In the genomic region with DNA sequence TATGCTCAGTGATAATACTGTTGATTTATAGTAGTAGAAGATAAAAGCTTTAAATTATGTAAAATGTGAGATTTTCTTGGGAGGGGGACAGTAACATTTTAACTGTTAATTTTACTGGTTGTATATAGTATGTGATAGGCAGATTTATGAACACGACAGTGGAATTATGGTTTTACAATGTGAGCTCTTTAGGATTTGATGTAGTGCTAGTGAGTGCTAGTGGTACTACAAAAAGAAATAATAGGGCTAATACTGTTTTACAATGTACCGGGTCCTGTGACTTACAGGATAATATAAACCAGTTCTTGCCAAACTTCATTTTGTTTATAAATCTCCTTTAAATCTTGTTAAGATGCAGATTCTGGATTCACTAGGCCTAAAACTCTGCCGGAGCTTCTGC, we compare ENCODE assay signal across 22 cellular contexts.
DNase-seq lines count a peak whose midpoint lies in the region; TF ChIP-seq lines count a peak whose summit lies in the region.
"Had no signal": no experiment of that assay in that cellular context is flagged by ENCODE, and none has a peak within 500 bp of the region (broad histone marks: within the 10 kb centered on the region; RNA-seq: fewer than 3 reads in every experiment).

No MANE protein-coding gene starts in this region.

- H3K4me1 ChIP-seq in smooth muscle cell (ENCODE audit: low read depth) = peaks cover 16% of the 10 kb centered on the region

- H3K4me3 ChIP-seq in dorsolateral prefrontal cortex (no peak overlapping the region), smooth muscle cell (no peak overlapping the region)
- H3K4me3 ChIP-seq: A549, GM12878, GM23248 had no signal

- H2AFZ ChIP-seq in smooth muscle cell (ENCODE audit: low read depth) = no peak overlapping the region
- H2AFZ ChIP-seq: GM23248 had no signal

- DNase-seq in NCI-H82 (lab: John Stamatoyannopoulos, UW) (peak; percentile 18), NCI-H82 treated with DMSO at 0.1 percent for 48 hours (lab: John Stamatoyannopoulos, UW; ENCODE audit: unreplicated experiment) (no peak), HEK293T (ENCODE audit: extremely low spot score) (no peak), dorsolateral prefrontal cortex (no peak), smooth muscle cell (lab: John Stamatoyannopoulos, UW; ENCODE audit: unreplicated experiment) (no peak), NCI-H774 (lab: John Stamatoyannopoulos, UW) (no peak), activated T-cell treated with anti-CD3 and anti-CD28 coated beads for 4 hours (no peak)
- no peak for DNase-seq in stimulated activated naive CD4-positive, alpha-beta T cell treated with Interleukin-2 at 50 U/mL for 16 hours (lab: John Stamatoyannopoulos, UW)
- DNase-seq: C1 segment of cervical spinal cord; CD4-positive, alpha-beta memory T cell; COR-L47; DMS153; DMS79; EL; GDM1; GM23248; H7; HCEC 1CT; HFFc6 had no signal

- CTCF ChIA-PET in HEK293T (lab: Yijun Ruan, JAX) = no interaction called here

- H3K9ac ChIP-seq in smooth muscle cell (ENCODE audit: low read depth) = no peak overlapping the region
- H3K9ac ChIP-seq: GM23248 had no signal

- POLR2A ChIA-PET in HEK293T (lab: Yijun Ruan, JAX) = no interaction called here

- no peaks in the 10 kb centered on the region for H3F3A ChIP-seq in smooth muscle cell (ENCODE audit: low read depth)

- TF ChIP-seq CTCF in dorsolateral prefrontal cortex (IDR thresholded peaks at IDR 0.05 in 54 of 56, conservative IDR thresholded peaks at IDR 0.05 in 2 of 56; ENCODE audit: low read depth in 1 of 56, partially characterized antibody in 56 of 56) (no peak), smooth muscle cell (IDR thresholded peaks at IDR 0.05; ENCODE audit: borderline replicate concordance, insufficient read depth, poor library complexity, severe bottlenecking) (no peak)

- H4K20me1 ChIP-seq in smooth muscle cell (ENCODE audit: low read depth) = peaks cover 93% of the 10 kb centered on the region

- H3K9me3 ChIP-seq in smooth muscle cell (replicated peaks; ENCODE audit: low read depth) = no peaks in the 10 kb centered on the region
- H3K9me3 ChIP-seq: A549 had no signal

- H3K36me3 ChIP-seq in smooth muscle cell (ENCODE audit: low read depth) = no peaks in the 10 kb centered on the region

- no peak overlapping the region for H3K4me2 ChIP-seq in smooth muscle cell

- H3K27me3 ChIP-seq in dorsolateral prefrontal cortex = no peaks in the 10 kb centered on the region
- no peaks in the 10 kb centered on the region for H3K27me3 ChIP-seq in smooth muscle cell (ENCODE audit: low read depth)

- WGBS in smooth muscle cell (ENCODE audit: low lambda C conversion rate) = 45% methylated on average over 3 of the region's 3 CpGs

- H3K79me2 ChIP-seq in smooth muscle cell (ENCODE audit: low read depth) = peaks cover 68% of the 10 kb centered on the region

- H3K27ac ChIP-seq in dorsolateral prefrontal cortex (peak overlapping the region in 31 of 59 donors; percentile 3 to 79 (median 37)), smooth muscle cell (ENCODE audit: low read depth) (peak overlapping the region; percentile 3)
- H3K27ac ChIP-seq: 22Rv1, A549, GM23248 had no signal

- intact Hi-C loops in dorsolateral prefrontal cortex (cut with DNase I) = loop anchor here in 1 of 2 donors (5.0 kb wide), 2 partner anchors 53 to 262 kb away; no protein-coding TSS in a partner anchor

TF ChIP-seq in HEK293T, 16 proteins besides CTCF, POLR2A, EP300 and RAD21:
- TF ChIP-seq, protein P1, sequence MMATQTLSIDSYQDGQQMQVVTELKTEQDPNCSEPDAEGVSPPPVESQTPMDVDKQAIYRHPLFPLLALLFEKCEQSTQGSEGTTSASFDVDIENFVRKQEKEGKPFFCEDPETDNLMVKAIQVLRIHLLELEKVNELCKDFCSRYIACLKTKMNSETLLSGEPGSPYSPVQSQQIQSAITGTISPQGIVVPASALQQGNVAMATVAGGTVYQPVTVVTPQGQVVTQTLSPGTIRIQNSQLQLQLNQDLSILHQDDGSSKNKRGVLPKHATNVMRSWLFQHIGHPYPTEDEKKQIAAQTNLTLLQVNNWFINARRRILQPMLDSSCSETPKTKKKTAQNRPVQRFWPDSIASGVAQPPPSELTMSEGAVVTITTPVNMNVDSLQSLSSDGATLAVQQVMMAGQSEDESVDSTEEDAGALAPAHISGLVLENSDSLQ (IDR thresholded peaks at IDR 0.05) = peak; percentile 82
- TF ChIP-seq CTBP1 (IDR thresholded peaks at IDR 0.05; ENCODE audit: borderline replicate concordance) (no peak), FOXA1 (IDR thresholded peaks at IDR 0.05) (no peak)
